6 cellular contexts compared by ENCODE assay signal in the genomic region with DNA sequence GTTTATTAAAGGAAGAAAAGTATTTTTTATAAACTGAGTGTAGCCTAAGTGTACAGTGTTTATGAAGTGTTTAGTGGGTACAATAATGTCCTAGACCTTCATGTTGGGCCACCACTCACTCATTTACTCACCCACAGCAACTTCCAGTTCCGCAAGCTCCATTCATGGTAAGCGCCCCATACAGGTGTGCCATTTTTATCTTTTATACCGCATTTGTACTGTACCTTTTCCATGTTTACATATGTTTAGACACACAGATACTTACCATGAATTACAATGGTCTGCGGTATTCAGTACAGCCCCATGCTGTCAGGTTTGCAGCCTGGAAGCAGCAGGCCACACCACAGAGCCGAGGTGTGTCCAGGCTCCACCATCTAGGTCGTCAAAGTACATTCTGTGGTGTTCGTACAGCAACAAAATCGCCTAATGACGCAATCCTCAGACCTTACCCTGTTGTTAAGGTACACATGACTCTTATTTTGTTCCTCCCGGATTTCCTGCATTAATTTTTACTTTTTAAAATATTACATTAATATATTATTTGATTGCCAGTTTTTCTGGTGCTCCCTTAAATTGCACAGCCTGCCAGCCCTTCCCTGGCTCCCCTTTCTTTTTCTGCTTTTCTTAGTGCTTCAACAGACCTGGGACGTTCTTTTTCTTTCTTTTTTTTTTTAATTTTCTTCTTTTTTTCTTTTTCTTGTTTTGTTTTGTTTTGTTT. TPM values are rescaled to one million over a fixed set of nuclear protein-coding genes. Genes with fewer than 3 reads are reported as not detected.
DNase-seq lines count a peak whose midpoint lies in the region; ATAC-seq and TF ChIP-seq lines count a peak whose summit lies in the region.

No MANE protein-coding gene starts in this region.

- H3K9me3 Mint-ChIP-seq in immature natural killer cell = no peaks in the 10 kb centered on the region

- no peak for TF ChIP-seq CTCF in WI38 (IDR thresholded peaks at IDR 0.05; ENCODE audit: low read depth, low read length)

- peaks cover 7 to 18% (median 14%) of the 10 kb centered on the region in 3 donors for H3K27me3 Mint-ChIP-seq in immature natural killer cell (ENCODE audit: low read depth in 3 of 3)

- peaks cover under 1 to 11% (median 9%) of the 10 kb centered on the region in 3 donors for H3K36me3 Mint-ChIP-seq in immature natural killer cell

- no peak for ATAC-seq in HG02885 (IDR thresholded peaks at IDR 0.05; ENCODE audit: poor library complexity, unreplicated experiment)

- H3K4me3 Mint-ChIP-seq in immature natural killer cell = peak overlapping the region; percentile 96 to 100 (median 99)

- DNase-seq in NCI-H2107 treated with DMSO at 0.1 percent for 48 hours (lab: John Stamatoyannopoulos, UW; ENCODE audit: unreplicated experiment) (peak; percentile 82), NCI-H2107 (lab: John Stamatoyannopoulos, UW) (no peak), immature natural killer cell (peak; percentile 57 to 78 (median 64)), RPMI8226 (no peak)

- peak overlapping the region; percentile 70 for H3K4me3 ChIP-seq in WI38 (ENCODE audit: low read depth, low read length)

- peak overlapping the region; percentile 95 to 99 (median 98) for H3K27ac Mint-ChIP-seq in immature natural killer cell

- peaks cover 34 to 61% of the 10 kb centered on the region in 2 donors for H3K4me1 Mint-ChIP-seq in immature natural killer cell

RNA-seq across cellular contexts. Expression of a gene that starts 0.9 kb away (rescaled TPM):
- polyA plus RNA-seq in immature natural killer cell = 100 to 1,000 TPM; 268 to 349 (median 271) TPM

RNA-seq across cellular contexts. Expression of a gene that starts 26.6 kb away (rescaled TPM):
- polyA plus RNA-seq in immature natural killer cell = not detected

RNA-seq across cellular contexts. Expression of a gene that starts 29.1 kb away (rescaled TPM):
- polyA plus RNA-seq in immature natural killer cell = not detected

RNA-seq across cellular contexts. Expression of a gene that starts 35.3 kb away (rescaled TPM):
- 10 to 100 TPM in 1 of 3 donors, 1 to 10 TPM in 2; 2.2 to 13.0 (median 9.6) TPM for polyA plus RNA-seq in immature natural killer cell

RNA-seq across cellular contexts. Expression of a gene that starts 39.2 kb away (rescaled TPM):
- not detected for polyA plus RNA-seq in immature natural killer cell

Comparison
In these comparisons a context has a peak if more than half of its experiments do, and no peak if none do; other contexts are left out.
1. DNase-seq: peak in NCI-H2107 treated with DMSO at 0.1 percent for 48 hours (single experiment) and immature natural killer cell (3 of 3); none in NCI-H2107 (single experiment) and RPMI8226 (single experiment).